In the genomic region with DNA sequence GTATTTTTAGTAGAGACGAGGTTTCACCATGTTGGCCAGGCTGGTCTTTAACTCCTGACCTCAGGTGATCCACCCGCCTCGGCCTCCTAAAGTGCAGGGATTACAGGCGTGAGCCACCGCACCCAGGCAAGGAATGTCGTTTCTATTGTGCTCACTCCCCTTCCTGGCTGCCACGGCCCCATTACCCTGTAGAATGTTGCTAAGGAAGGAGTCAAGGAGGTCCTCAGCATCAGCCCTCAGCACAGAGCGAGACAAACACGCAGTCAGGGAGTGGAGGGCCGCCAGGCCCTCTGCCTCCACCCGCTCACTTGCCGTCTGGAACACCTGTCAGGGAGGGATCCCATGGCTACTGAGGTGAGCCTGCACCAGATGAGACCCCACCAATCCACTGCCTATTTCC, we compare ENCODE assay signal across 7 cellular contexts. TPM values are rescaled to one million over a fixed set of nuclear protein-coding genes. Genes with fewer than 3 reads are reported as not detected.
DNase-seq lines count a peak whose midpoint lies in the region; ATAC-seq and TF ChIP-seq lines count a peak whose summit lies in the region.
"Not testable (repeated sequence)": the region's sequence is repeated elsewhere in the genome, so short reads cannot be mapped to it uniquely, and the experiment has no call there.

No MANE protein-coding gene starts in this region.

- H3K4me3 Mint-ChIP-seq in activated naive CD4-positive, alpha-beta T cell treated with anti-CD3 and anti-CD28 coated beads for 36 hours; type B pancreatic cell: not testable (repeated sequence)

- H3K27ac Mint-ChIP-seq in activated naive CD4-positive, alpha-beta T cell treated with anti-CD3 and anti-CD28 coated beads for 36 hours: peak overlapping the region; percentile 22
- H3K27ac Mint-ChIP-seq in type B pancreatic cell: peak overlapping the region; percentile 74

- H3K79me2 ChIP-seq in KMS-11 (ENCODE audit: insufficient read depth, low read depth): not testable (repeated sequence)

- H3K27me3 ChIP-seq in KMS-11 (ENCODE audit: insufficient read depth, low read depth); left lung: not testable (repeated sequence)

- H2AFZ ChIP-seq in KMS-11 (ENCODE audit: low read depth): not testable (repeated sequence)

- H3K27me3 Mint-ChIP-seq in activated naive CD4-positive, alpha-beta T cell treated with anti-CD3 and anti-CD28 coated beads for 36 hours (ENCODE audit: low read depth); type B pancreatic cell: not testable (repeated sequence)

- H4K20me1 ChIP-seq in KMS-11 (ENCODE audit: insufficient read depth): not testable (repeated sequence)

- not testable (repeated sequence) for H3K4me1 Mint-ChIP-seq in activated naive CD4-positive, alpha-beta T cell treated with anti-CD3 and anti-CD28 coated beads for 36 hours (ENCODE audit: low read depth); type B pancreatic cell (ENCODE audit: unreplicated experiment)

- intact Hi-C loops in activated naive CD4-positive, alpha-beta T cell treated with anti-CD3 and anti-CD28 coated beads for 36 hours (cut with micrococcal nuclease); left lung (cut with DNase I): not testable (repeated sequence)

- ATAC-seq in esophagus mucosa (peak; percentile 41), left lung (peak; percentile 81)

- not testable (repeated sequence) for H3K9ac ChIP-seq in KMS-11

- not testable (repeated sequence) for H3K36me3 ChIP-seq in KMS-11 (ENCODE audit: insufficient read depth)
- peaks cover 0 to 97% of the 10 kb centered on the region in 2 donors for H3K36me3 ChIP-seq in left lung

- H3K4me1 ChIP-seq in KMS-11 (ENCODE audit: low read depth, poor library complexity, severe bottlenecking): peaks cover 70% of the 10 kb centered on the region
- H3K4me1 ChIP-seq in left lung: peaks cover 0 to 11% of the 10 kb centered on the region in 2 donors

- not testable (repeated sequence) for H3K4me3 ChIP-seq in KMS-11 (IDR thresholded peaks at IDR 0.05; ENCODE audit: insufficient read depth, low read depth, low read length); left lung

- POLR2A ChIA-PET in RWPE1 (lab: Yijun Ruan, JAX; ENCODE audit: low non-redundant PET): not testable (repeated sequence)

- TF ChIP-seq CTCF in KMS-11 (conservative IDR thresholded peaks at IDR 0.05; ENCODE audit: low read depth, low read length); RWPE1 (conservative IDR thresholded peaks at IDR 0.05; ENCODE audit: low read depth); left lung (IDR thresholded peaks at IDR 0.05); type B pancreatic cell (conservative IDR thresholded peaks at IDR 0.05): not testable (repeated sequence)

- not testable (repeated sequence) for H3K9me3 ChIP-seq in left lung

- peak overlapping the region; percentile 37; the same call in 1 of the 2 replicates for H3K4me2 ChIP-seq in KMS-11

- H3K9me3 Mint-ChIP-seq in activated naive CD4-positive, alpha-beta T cell treated with anti-CD3 and anti-CD28 coated beads for 36 hours; type B pancreatic cell: not testable (repeated sequence)

- H3K27ac ChIP-seq in KMS-11 (peak overlapping the region; percentile 44; the same call in 1 of the 2 replicates), RWPE1 (peak overlapping the region; percentile 59), left lung (peak overlapping the region in 1 of 2 donors; percentile 44)

- H3K36me3 Mint-ChIP-seq in activated naive CD4-positive, alpha-beta T cell treated with anti-CD3 and anti-CD28 coated beads for 36 hours (ENCODE audit: low read depth): peaks cover 25% of the 10 kb centered on the region
- peaks cover 25% of the 10 kb centered on the region for H3K36me3 Mint-ChIP-seq in type B pancreatic cell

- DNase-seq in RWPE1 (ENCODE audit: low spot score); activated naive CD4-positive, alpha-beta T cell treated with anti-CD3 and anti-CD28 coated beads for 36 hours; type B pancreatic cell (ENCODE audit: extremely low spot score, unreplicated experiment): not testable (repeated sequence)
- peak in 1 of 2 donors; percentile 56 for DNase-seq in left lung
- peak; percentile 59 for DNase-seq in mesenteric fat pad (ENCODE audit: low spot score)

- CTCF ChIA-PET in RWPE1 (lab: Yijun Ruan, JAX): not testable (repeated sequence)
- CTCF ChIA-PET in activated naive CD4-positive, alpha-beta T cell treated with anti-CD3 and anti-CD28 coated beads for 36 hours (lab: Charles Lee): interaction anchor here (1.9 to 5.2 kb wide), 2 partner anchors 31 to 84 kb away, joined by 4 to 63 read pairs; no protein-coding TSS in a partner anchor

RNA-seq across cellular contexts. Expression of a gene that starts 22.8 kb away (rescaled TPM):
- total RNA-seq in activated naive CD4-positive, alpha-beta T cell treated with anti-CD3 and anti-CD28 coated beads for 36 hours: 10 to 100 TPM; 20.7 to 26.5 TPM
- total RNA-seq in esophagus mucosa (23.0 TPM), left lung (10 to 100 TPM; 61.5 to 65.2 TPM), mesenteric fat pad (28.0 TPM), type B pancreatic cell (ENCODE audit: low replicate concordance) (50.7 and 53.7 TPM in 2 replicates)

RNA-seq across cellular contexts. Expression of a gene that starts 23.0 kb away (rescaled TPM):
- total RNA-seq in activated naive CD4-positive, alpha-beta T cell treated with anti-CD3 and anti-CD28 coated beads for 36 hours: 10 to 100 TPM; 54.9 to 64.0 TPM
- total RNA-seq in esophagus mucosa: 30.8 TPM
- total RNA-seq in left lung: 10 to 100 TPM; 27.2 to 30.4 TPM
- 21.2 TPM for total RNA-seq in mesenteric fat pad
- total RNA-seq in type B pancreatic cell (ENCODE audit: low replicate concordance): 34.8 and 36.1 TPM in 2 replicates

RNA-seq across cellular contexts. Expression of a gene that starts 29.4 kb away (rescaled TPM):
- total RNA-seq in activated naive CD4-positive, alpha-beta T cell treated with anti-CD3 and anti-CD28 coated beads for 36 hours: 10 to 100 TPM; 95.0 to 95.6 TPM
- 44.0 TPM for total RNA-seq in esophagus mucosa
- 10 to 100 TPM; 60.1 to 60.7 TPM for total RNA-seq in left lung
- 38.0 TPM for total RNA-seq in mesenteric fat pad
- total RNA-seq in type B pancreatic cell (ENCODE audit: low replicate concordance): 85.9 and 94.8 TPM in 2 replicates

RNA-seq across cellular contexts. Expression of a gene that starts 29.9 kb away (rescaled TPM):
- total RNA-seq in activated naive CD4-positive, alpha-beta T cell treated with anti-CD3 and anti-CD28 coated beads for 36 hours: 1 to 10 TPM in 1 of 2 experiments, under 1 TPM in 1; 0.86 to 1.3 TPM
- total RNA-seq in esophagus mucosa (5.1 TPM), left lung (10 to 100 TPM; 30.4 to 41.0 TPM), mesenteric fat pad (19.9 TPM), type B pancreatic cell (ENCODE audit: low replicate concordance) (11.6 and 16.1 TPM in 2 replicates)

RNA-seq across cellular contexts. Expression of a gene that starts 42.8 kb away (rescaled TPM):
- total RNA-seq in activated naive CD4-positive, alpha-beta T cell treated with anti-CD3 and anti-CD28 coated beads for 36 hours: 1,000 to 10,000 TPM; 1,371 to 1,393 TPM
- 324 TPM for total RNA-seq in esophagus mucosa
- 100 to 1,000 TPM; 209 to 236 TPM for total RNA-seq in left lung
- total RNA-seq in mesenteric fat pad: 190 TPM
- total RNA-seq in type B pancreatic cell (ENCODE audit: low replicate concordance): 200 and 207 TPM in 2 replicates
